In the genomic region with DNA sequence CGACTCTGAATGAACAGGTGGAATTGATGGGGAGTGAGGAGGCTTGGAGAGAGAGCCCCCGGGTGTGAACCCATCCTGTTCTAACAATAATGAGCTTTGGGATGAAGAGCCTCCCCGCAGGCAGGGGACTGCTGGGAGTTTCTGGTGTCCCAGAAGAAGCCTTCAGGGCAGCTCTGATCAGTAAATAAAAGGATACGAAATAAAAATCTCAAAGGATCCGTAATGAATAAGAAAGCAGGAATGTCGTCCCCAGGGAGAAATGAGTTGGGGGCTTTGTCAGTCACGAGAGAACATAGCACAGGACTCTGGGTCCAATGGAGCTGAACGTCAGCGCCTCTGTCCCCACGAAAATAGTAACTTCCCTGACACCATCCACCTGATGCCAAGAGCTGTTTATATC, we compare ENCODE assay signal across 2 cellular contexts.
TF ChIP-seq lines count a peak whose summit lies in the region.

No MANE protein-coding gene starts in this region.

TF ChIP-seq in SK-N-SH, 30 proteins besides CTCF, POLR2A, EP300 and RAD21 (continued from another document):
- TF ChIP-seq, protein P1, sequence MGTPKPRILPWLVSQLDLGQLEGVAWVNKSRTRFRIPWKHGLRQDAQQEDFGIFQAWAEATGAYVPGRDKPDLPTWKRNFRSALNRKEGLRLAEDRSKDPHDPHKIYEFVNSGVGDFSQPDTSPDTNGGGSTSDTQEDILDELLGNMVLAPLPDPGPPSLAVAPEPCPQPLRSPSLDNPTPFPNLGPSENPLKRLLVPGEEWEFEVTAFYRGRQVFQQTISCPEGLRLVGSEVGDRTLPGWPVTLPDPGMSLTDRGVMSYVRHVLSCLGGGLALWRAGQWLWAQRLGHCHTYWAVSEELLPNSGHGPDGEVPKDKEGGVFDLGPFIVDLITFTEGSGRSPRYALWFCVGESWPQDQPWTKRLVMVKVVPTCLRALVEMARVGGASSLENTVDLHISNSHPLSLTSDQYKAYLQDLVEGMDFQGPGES (IDR thresholded peaks at IDR 0.05; ENCODE audit: low read depth, low read length), result no peak
- TF ChIP-seq RFX5 (IDR thresholded peaks at IDR 0.05; ENCODE audit: low read length) (no peak), RXRA (IDR thresholded peaks at IDR 0.05; ENCODE audit: borderline replicate concordance, low read depth) (no peak), RCOR1 (IDR thresholded peaks at IDR 0.05; ENCODE audit: low read length) (no peak)
- TF ChIP-seq, protein P2, sequence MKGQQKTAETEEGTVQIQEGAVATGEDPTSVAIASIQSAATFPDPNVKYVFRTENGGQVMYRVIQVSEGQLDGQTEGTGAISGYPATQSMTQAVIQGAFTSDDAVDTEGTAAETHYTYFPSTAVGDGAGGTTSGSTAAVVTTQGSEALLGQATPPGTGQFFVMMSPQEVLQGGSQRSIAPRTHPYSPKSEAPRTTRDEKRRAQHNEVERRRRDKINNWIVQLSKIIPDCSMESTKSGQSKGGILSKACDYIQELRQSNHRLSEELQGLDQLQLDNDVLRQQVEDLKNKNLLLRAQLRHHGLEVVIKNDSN (IDR thresholded peaks at IDR 0.05; ENCODE audit: borderline replicate concordance, low read depth), result no peak

TF ChIP-seq in SK-N-SH treated with all-trans-retinoic acid at 6 μM for 48 hours, 23 proteins besides CTCF, POLR2A, EP300 and RAD21 (continued from another document):
- TF ChIP-seq, protein P3, sequence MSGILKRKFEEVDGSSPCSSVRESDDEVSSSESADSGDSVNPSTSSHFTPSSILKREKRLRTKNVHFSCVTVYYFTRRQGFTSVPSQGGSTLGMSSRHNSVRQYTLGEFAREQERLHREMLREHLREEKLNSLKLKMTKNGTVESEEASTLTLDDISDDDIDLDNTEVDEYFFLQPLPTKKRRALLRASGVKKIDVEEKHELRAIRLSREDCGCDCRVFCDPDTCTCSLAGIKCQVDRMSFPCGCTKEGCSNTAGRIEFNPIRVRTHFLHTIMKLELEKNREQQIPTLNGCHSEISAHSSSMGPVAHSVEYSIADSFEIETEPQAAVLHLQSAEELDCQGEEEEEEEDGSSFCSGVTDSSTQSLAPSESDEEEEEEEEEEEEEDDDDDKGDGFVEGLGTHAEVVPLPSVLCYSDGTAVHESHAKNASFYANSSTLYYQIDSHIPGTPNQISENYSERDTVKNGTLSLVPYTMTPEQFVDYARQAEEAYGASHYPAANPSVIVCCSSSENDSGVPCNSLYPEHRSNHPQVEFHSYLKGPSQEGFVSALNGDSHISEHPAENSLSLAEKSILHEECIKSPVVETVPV (CRISPR knock-in tag; IDR thresholded peaks at IDR 0.05), result no peak
- TF ChIP-seq OSR1 (CRISPR knock-in tag; IDR thresholded peaks at IDR 0.05) (no peak), ZFP30 (CRISPR knock-in tag; IDR thresholded peaks at IDR 0.05) (no peak), ZC3H10 (CRISPR knock-in tag; IDR thresholded peaks at IDR 0.05) (no peak), SNAI2 (CRISPR knock-in tag; IDR thresholded peaks at IDR 0.05) (no peak), ZNF8 (CRISPR knock-in tag; IDR thresholded peaks at IDR 0.05) (no peak), BACH2 (CRISPR knock-in tag; IDR thresholded peaks at IDR 0.05; ENCODE audit: borderline replicate concordance) (no peak), TCF4 (CRISPR knock-in tag; IDR thresholded peaks at IDR 0.05; ENCODE audit: borderline replicate concordance) (no peak), ZNF70 (CRISPR knock-in tag; IDR thresholded peaks at IDR 0.05) (no peak)
- TF ChIP-seq, protein P4, sequence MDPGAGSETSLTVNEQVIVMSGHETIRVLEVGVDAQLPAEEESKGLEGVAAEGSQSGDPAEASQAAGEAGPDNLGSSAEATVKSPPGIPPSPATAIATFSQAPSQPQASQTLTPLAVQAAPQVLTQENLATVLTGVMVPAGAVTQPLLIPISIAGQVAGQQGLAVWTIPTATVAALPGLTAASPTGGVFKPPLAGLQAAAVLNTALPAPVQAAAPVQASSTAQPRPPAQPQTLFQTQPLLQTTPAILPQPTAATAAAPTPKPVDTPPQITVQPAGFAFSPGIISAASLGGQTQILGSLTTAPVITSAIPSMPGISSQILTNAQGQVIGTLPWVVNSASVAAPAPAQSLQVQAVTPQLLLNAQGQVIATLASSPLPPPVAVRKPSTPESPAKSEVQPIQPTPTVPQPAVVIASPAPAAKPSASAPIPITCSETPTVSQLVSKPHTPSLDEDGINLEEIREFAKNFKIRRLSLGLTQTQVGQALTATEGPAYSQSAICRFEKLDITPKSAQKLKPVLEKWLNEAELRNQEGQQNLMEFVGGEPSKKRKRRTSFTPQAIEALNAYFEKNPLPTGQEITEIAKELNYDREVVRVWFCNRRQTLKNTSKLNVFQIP (CRISPR knock-in tag; IDR thresholded peaks at IDR 0.05; ENCODE audit: borderline replicate concordance, low read depth), result no peak
